8 cellular contexts compared by ENCODE assay signal in the genomic region with DNA sequence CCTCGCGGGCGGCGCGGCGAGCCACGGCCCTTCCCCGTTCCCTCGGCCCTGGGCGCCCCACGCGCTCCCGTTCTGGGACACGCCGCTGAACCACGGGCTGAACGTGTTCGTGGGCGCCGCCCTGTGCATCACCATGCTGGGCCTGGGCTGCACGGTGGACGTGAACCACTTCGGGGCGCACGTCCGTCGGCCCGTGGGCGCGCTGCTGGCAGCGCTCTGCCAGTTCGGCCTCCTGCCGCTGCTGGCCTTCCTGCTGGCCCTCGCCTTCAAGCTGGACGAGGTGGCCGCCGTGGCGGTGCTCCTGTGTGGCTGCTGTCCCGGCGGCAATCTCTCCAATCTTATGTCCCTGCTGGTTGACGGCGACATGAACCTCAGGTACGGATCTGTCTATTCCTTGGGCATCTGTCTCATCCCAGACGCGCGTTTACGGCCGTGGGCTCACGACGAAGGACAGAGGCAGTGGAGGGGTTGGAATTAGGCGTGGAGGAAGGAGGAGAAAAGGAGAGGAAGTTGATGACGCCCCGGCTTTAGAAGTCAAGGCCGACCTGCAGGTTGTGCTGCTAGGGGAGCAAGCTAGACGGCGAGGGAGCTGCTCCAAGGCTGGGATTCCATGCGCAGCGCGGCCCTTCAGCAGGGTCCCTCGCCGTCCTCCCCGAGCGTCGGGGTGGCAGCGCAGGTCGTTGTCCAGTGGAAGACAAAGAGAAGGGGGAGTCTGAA. TPM values are rescaled to one million over a fixed set of nuclear protein-coding genes. Genes with fewer than 3 reads are reported as not detected.
DNase-seq lines count a peak whose midpoint lies in the region; ATAC-seq and TF ChIP-seq lines count a peak whose summit lies in the region.

No MANE protein-coding gene starts in this region.

- peak overlapping the region; percentile 47 for H3K4me3 Mint-ChIP-seq in activated CD8-positive, alpha-beta T cell treated with anti-CD3 and anti-CD28 coated beads for 36 hours
- peak overlapping the region; percentile 65 for H3K4me3 Mint-ChIP-seq in stimulated activated effector memory CD8-positive, alpha-beta T cell treated with anti-CD3 and anti-CD28 coated beads, Interleukin-12 subunit alpha, Interleukin-12 subunit beta, amount 100 ng/mL, for 72 hours

- peak overlapping the region; percentile 53 for H3K4me3 ChIP-seq in iPS-11a (ENCODE audit: low read depth, low read length)

- peak; percentile 55 for ATAC-seq in activated CD8-positive, alpha-beta T cell treated with anti-CD3 and anti-CD28 coated beads for 36 hours
- peak; percentile 66 for ATAC-seq in stimulated activated effector memory CD8-positive, alpha-beta T cell treated with anti-CD3 and anti-CD28 coated beads, Interleukin-12 subunit alpha, Interleukin-12 subunit beta, amount 100 ng/mL, for 72 hours
- no peak for ATAC-seq in HG02623 (IDR thresholded peaks at IDR 0.05; ENCODE audit: unreplicated experiment)
- no peak for ATAC-seq in HG02852 (IDR thresholded peaks at IDR 0.05; ENCODE audit: unreplicated experiment)

- CTCF ChIA-PET in activated CD8-positive, alpha-beta T cell treated with anti-CD3 and anti-CD28 coated beads for 36 hours (lab: Charles Lee), result no interaction called here

- no peak for TF ChIP-seq CTCF in activated CD8-positive, alpha-beta T cell treated with anti-CD3 and anti-CD28 coated beads for 36 hours (IDR thresholded peaks at IDR 0.05)

- no peaks in the 10 kb centered on the region for H3K9me3 Mint-ChIP-seq in activated CD8-positive, alpha-beta T cell treated with anti-CD3 and anti-CD28 coated beads for 36 hours
- no peaks in the 10 kb centered on the region for H3K9me3 Mint-ChIP-seq in stimulated activated effector memory CD8-positive, alpha-beta T cell treated with anti-CD3 and anti-CD28 coated beads, Interleukin-12 subunit alpha, Interleukin-12 subunit beta, amount 100 ng/mL, for 72 hours

- no peaks in the 10 kb centered on the region for H3K36me3 Mint-ChIP-seq in activated CD8-positive, alpha-beta T cell treated with anti-CD3 and anti-CD28 coated beads for 36 hours (ENCODE audit: low read depth)
- H3K36me3 Mint-ChIP-seq in stimulated activated effector memory CD8-positive, alpha-beta T cell treated with anti-CD3 and anti-CD28 coated beads, Interleukin-12 subunit alpha, Interleukin-12 subunit beta, amount 100 ng/mL, for 72 hours, result no peaks in the 10 kb centered on the region

- peaks cover 65% of the 10 kb centered on the region for H3K27me3 Mint-ChIP-seq in activated CD8-positive, alpha-beta T cell treated with anti-CD3 and anti-CD28 coated beads for 36 hours

- intact Hi-C loops in activated CD8-positive, alpha-beta T cell treated with anti-CD3 and anti-CD28 coated beads for 36 hours (cut with micrococcal nuclease), result no loop called here

- POLR2A ChIA-PET in activated CD8-positive, alpha-beta T cell treated with anti-CD3 and anti-CD28 coated beads for 36 hours (lab: Charles Lee), result interaction anchor here (0.8 to 1.3 kb wide), 2 partner anchors 11 to 45 kb away, joined by 3 read pairs; no protein-coding TSS in a partner anchor

- peak; percentile 6 for DNase-seq in NCI-H2107 (lab: John Stamatoyannopoulos, UW)
- DNase-seq in NCI-H2107 treated with DMSO at 0.1 percent for 48 hours (lab: John Stamatoyannopoulos, UW; ENCODE audit: unreplicated experiment), result no peak
- DNase-seq in activated CD8-positive, alpha-beta T cell treated with anti-CD3 and anti-CD28 coated beads for 36 hours, result no peak
- DNase-seq in stimulated activated effector memory CD8-positive, alpha-beta T cell treated with anti-CD3 and anti-CD28 coated beads, Interleukin-12 subunit alpha, Interleukin-12 subunit beta, amount 100 ng/mL, for 72 hours (ENCODE audit: low spot score in 2 of 2), result no peak
- no peak for DNase-seq in HCEC 1CT

- no peak overlapping the region for H3K27ac Mint-ChIP-seq in activated CD8-positive, alpha-beta T cell treated with anti-CD3 and anti-CD28 coated beads for 36 hours
- H3K27ac Mint-ChIP-seq in stimulated activated effector memory CD8-positive, alpha-beta T cell treated with anti-CD3 and anti-CD28 coated beads, Interleukin-12 subunit alpha, Interleukin-12 subunit beta, amount 100 ng/mL, for 72 hours, result no peak overlapping the region

- H3K4me1 Mint-ChIP-seq in activated CD8-positive, alpha-beta T cell treated with anti-CD3 and anti-CD28 coated beads for 36 hours (ENCODE audit: low read depth), result peaks cover 9% of the 10 kb centered on the region
- H3K4me1 Mint-ChIP-seq in stimulated activated effector memory CD8-positive, alpha-beta T cell treated with anti-CD3 and anti-CD28 coated beads, Interleukin-12 subunit alpha, Interleukin-12 subunit beta, amount 100 ng/mL, for 72 hours, result peaks cover 14% of the 10 kb centered on the region

RNA-seq across cellular contexts. Expression of a gene that starts 0.8 kb away (rescaled TPM):
- total RNA-seq in activated CD8-positive, alpha-beta T cell treated with anti-CD3 and anti-CD28 coated beads for 36 hours, result not detected

RNA-seq across cellular contexts. Expression of a gene that starts 6.1 kb away (rescaled TPM):
- not detected for total RNA-seq in activated CD8-positive, alpha-beta T cell treated with anti-CD3 and anti-CD28 coated beads for 36 hours

Comparison
In these comparisons a context has a peak if more than half of its experiments do, and no peak if none do; other contexts are left out.
1. ATAC-seq: peak in activated CD8-positive, alpha-beta T cell treated with anti-CD3 and anti-CD28 coated beads for 36 hours (single experiment) and stimulated activated effector memory CD8-positive, alpha-beta T cell treated with anti-CD3 and anti-CD28 coated beads, Interleukin-12 subunit alpha, Interleukin-12 subunit beta, amount 100 ng/mL, for 72 hours (single experiment); none in HG02623 (single experiment) and HG02852 (single experiment).